ENCODE assay signal across 1 cellular context in genomic region chr20:57686931-57687652, GRCh38.
TF ChIP-seq lines count a peak whose summit lies in the region.

No MANE protein-coding gene starts in this region.

TF ChIP-seq in SK-N-SH treated with all-trans-retinoic acid at 6 μM for 48 hours, 23 proteins besides CTCF, POLR2A, EP300 and RAD21 (continued from another document):
- no peak for TF ChIP-seq CREB5 (CRISPR knock-in tag; IDR thresholded peaks at IDR 0.05; ENCODE audit: low read depth)
- no peak for TF ChIP-seq PPARA (CRISPR knock-in tag; IDR thresholded peaks at IDR 0.05; ENCODE audit: borderline replicate concordance)
- no peak for TF ChIP-seq ESRRG (CRISPR knock-in tag; IDR thresholded peaks at IDR 0.05)
- no peak for TF ChIP-seq TSHZ2 (CRISPR knock-in tag; IDR thresholded peaks at IDR 0.05)
- TF ChIP-seq ZNF8 (CRISPR knock-in tag; IDR thresholded peaks at IDR 0.05) = no peak
- no peak for TF ChIP-seq SNAI2 (CRISPR knock-in tag; IDR thresholded peaks at IDR 0.05)
- TF ChIP-seq OSR1 (CRISPR knock-in tag; IDR thresholded peaks at IDR 0.05) = no peak
- no peak for TF ChIP-seq GLIS3 (CRISPR knock-in tag; IDR thresholded peaks at IDR 0.05)
- no peak for TF ChIP-seq ZC3H10 (CRISPR knock-in tag; IDR thresholded peaks at IDR 0.05)
- no peak for TF ChIP-seq ZNF70 (CRISPR knock-in tag; IDR thresholded peaks at IDR 0.05)
- no peak for TF ChIP-seq TCF4 (CRISPR knock-in tag; IDR thresholded peaks at IDR 0.05; ENCODE audit: borderline replicate concordance)
- TF ChIP-seq POU6F1 (CRISPR knock-in tag; IDR thresholded peaks at IDR 0.05; ENCODE audit: borderline replicate concordance, low read depth) = no peak
- TF ChIP-seq ZFP30 (CRISPR knock-in tag; IDR thresholded peaks at IDR 0.05) = no peak
- TF ChIP-seq BACH2 (CRISPR knock-in tag; IDR thresholded peaks at IDR 0.05; ENCODE audit: borderline replicate concordance) = no peak
- no peak for TF ChIP-seq ARNTL (CRISPR knock-in tag; IDR thresholded peaks at IDR 0.05; ENCODE audit: borderline replicate concordance, low read depth)
